ENCODE assay signal across 7 cellular contexts in the genomic region with DNA sequence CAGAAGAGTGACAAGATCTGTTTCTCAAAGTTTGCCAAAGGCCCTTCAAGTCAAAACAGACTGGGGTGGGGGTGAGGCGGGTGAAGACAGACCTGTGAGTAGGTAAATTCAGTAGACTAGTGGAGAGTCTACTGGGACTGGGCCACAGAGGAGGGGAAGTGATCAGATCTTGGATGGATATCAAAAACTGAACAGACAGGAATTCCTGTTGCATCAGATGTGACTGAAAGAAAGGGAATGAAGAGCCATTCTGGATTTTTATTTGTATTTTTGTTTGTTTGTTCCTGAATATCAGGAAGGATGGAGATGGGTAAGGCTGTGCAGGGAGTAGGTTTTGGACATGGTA. TPM values are rescaled to one million over a fixed set of nuclear protein-coding genes. Genes with fewer than 3 reads are reported as not detected.
A peak's percentile ranks its signal among the peaks of the same experiment; 100 is the strongest.
DNase-seq lines count a peak whose midpoint lies in the region; TF ChIP-seq lines count a peak whose summit lies in the region.
"Not testable (repeated sequence)": the region's sequence is repeated elsewhere in the genome, so short reads cannot be mapped to it uniquely, and the experiment has no call there.

No MANE protein-coding gene starts in this region.

- not testable (repeated sequence) for H3K4me1 ChIP-seq in mammary epithelial cell (ENCODE audit: insufficient read depth, low read length); liver (ENCODE audit: control insufficient read depth in 4 of 4, insufficient read depth in 4 of 4, low read length in 3 of 4)

- H3K9ac ChIP-seq in mammary epithelial cell (ENCODE audit: insufficient read depth, low read length), result peak overlapping the region; percentile 26
- not testable (repeated sequence) for H3K9ac ChIP-seq in liver (ENCODE audit: low read depth in 1 of 2, low read length in 2 of 2)

- H3K27ac ChIP-seq in mammary epithelial cell (ENCODE audit: insufficient read depth, low read depth, low read length); liver (ENCODE audit: low read depth in 1 of 2, low read length in 2 of 2): not testable (repeated sequence)

- not testable (repeated sequence) for H3K27me3 ChIP-seq in mammary epithelial cell (ENCODE audit: insufficient read depth, low read length); liver (ENCODE audit: control insufficient read depth in 4 of 4, insufficient read depth in 4 of 4, low read length in 3 of 4)

- peaks cover 50% of the 10 kb centered on the region for H3K36me3 Mint-ChIP-seq in activated CD4-positive, alpha-beta memory T cell treated with anti-CD3 and anti-CD28 coated beads, Interleukin-2, amount 10 ng/mL, durations not matched to agents 7 days and 5 days (ENCODE audit: low read depth)
- H3K36me3 Mint-ChIP-seq in progenitor cell of endocrine pancreas (ENCODE audit: insufficient read depth), result peaks cover 45% of the 10 kb centered on the region

- peak overlapping the region; percentile 58 for H2AFZ ChIP-seq in mammary epithelial cell (ENCODE audit: low read depth, low read length)

- WGBS in mammary epithelial cell (ENCODE audit: low coverage, missing lambda C conversion rate), result no CpG with 5 or more reads among the region's 1 CpG
- no CpG with 5 or more reads among the region's 1 CpG for WGBS in liver

- peak overlapping the region; percentile 80 for H3K4me2 ChIP-seq in mammary epithelial cell (ENCODE audit: insufficient read depth, low read depth, low read length)

- not testable (repeated sequence) for BruUV-seq in mammary epithelial cell (replicated peaks; lab: Mats Ljungman, UMichigan)

- POLR2A ChIA-PET in activated CD4-positive, alpha-beta memory T cell treated with anti-CD3 and anti-CD28 coated beads, Interleukin-2, amount 10 ng/mL, durations not matched to agents 7 days and 5 days (lab: Charles Lee), result interaction anchor here (2.4 kb wide), 1 partner anchor 11 kb away, joined by 6 read pairs; the partner anchor contains the start of gene ZNF772

- in situ Hi-C loops in mammary epithelial cell (cut with MboI; ENCODE audit: low sequenced_read_pairs in 2 of 2), result not testable (repeated sequence)

- TF ChIP-seq POLR2A in NB4 (IDR thresholded peaks at IDR 0.05; ENCODE audit: extremely low read depth, insufficient read length), result not testable (repeated sequence)

- H4K20me1 ChIP-seq in mammary epithelial cell (ENCODE audit: insufficient read depth, low read length), result not testable (repeated sequence)

- DNase-seq in GM12864 (ENCODE audit: low read depth); NB4 (ENCODE audit: low read depth); activated CD4-positive, alpha-beta memory T cell treated with anti-CD3 and anti-CD28 coated beads, Interleukin-2, amount 10 ng/mL, durations not matched to agents 7 days and 5 days; mammary epithelial cell; progenitor cell of endocrine pancreas (ENCODE audit: low spot score, unreplicated experiment): not testable (repeated sequence)
- peak; percentile 48 for DNase-seq in fibroblast of peridontal ligament (ENCODE audit: extremely low read depth)

- intact Hi-C loops in mammary epithelial cell (cut with micrococcal nuclease), result loop anchor here (5.0 kb wide), 1 partner anchor 39 kb away; the partner anchor contains the start of gene ZNF549

- CTCF ChIA-PET in activated CD4-positive, alpha-beta memory T cell treated with anti-CD3 and anti-CD28 coated beads, Interleukin-2, amount 10 ng/mL, durations not matched to agents 7 days and 5 days (lab: Charles Lee); mammary epithelial cell (lab: Charles Lee; ENCODE audit: low non-redundant PET): not testable (repeated sequence)

- TF ChIP-seq CTCF in GM12864 (IDR thresholded peaks at IDR 0.05; ENCODE audit: low read depth, low read length, missing control alignments); NB4 (IDR thresholded peaks at IDR 0.05; ENCODE audit: low read depth, low read length); mammary epithelial cell (conservative IDR thresholded peaks at IDR 0.05 in 1 of 2, IDR thresholded peaks at IDR 0.05 in 1 of 2; ENCODE audit: extremely low read depth in 1 of 2, insufficient read depth in 1 of 2, low read depth in 1 of 2, low read length in 2 of 2); liver (IDR thresholded peaks at IDR 0.05; ENCODE audit: low read depth, low read length, missing input control); progenitor cell of endocrine pancreas (IDR thresholded peaks at IDR 0.05; ENCODE audit: unreplicated experiment): not testable (repeated sequence)

- peaks cover 56% of the 10 kb centered on the region for H3K9me3 Mint-ChIP-seq in activated CD4-positive, alpha-beta memory T cell treated with anti-CD3 and anti-CD28 coated beads, Interleukin-2, amount 10 ng/mL, durations not matched to agents 7 days and 5 days
- H3K9me3 Mint-ChIP-seq in progenitor cell of endocrine pancreas (ENCODE audit: low read depth), result peaks cover 43% of the 10 kb centered on the region

- TF ChIP-seq RAD21 in liver (IDR thresholded peaks at IDR 0.05), result not testable (repeated sequence)

- H3K36me3 ChIP-seq in mammary epithelial cell (ENCODE audit: insufficient read depth, low read length), result peaks cover 15% of the 10 kb centered on the region
- H3K36me3 ChIP-seq in liver (ENCODE audit: control insufficient read depth in 4 of 4, insufficient read depth in 3 of 4, low read depth in 1 of 4, low read length in 3 of 4), result peaks cover 5 to 24% (median 23%) of the 10 kb centered on the region in 4 donors

- not testable (repeated sequence) for H3K27ac Mint-ChIP-seq in activated CD4-positive, alpha-beta memory T cell treated with anti-CD3 and anti-CD28 coated beads, Interleukin-2, amount 10 ng/mL, durations not matched to agents 7 days and 5 days
- peak overlapping the region; percentile 58 for H3K27ac Mint-ChIP-seq in progenitor cell of endocrine pancreas

- peaks cover 16% of the 10 kb centered on the region for H3K79me2 ChIP-seq in mammary epithelial cell (ENCODE audit: insufficient read depth, low read length)

- H3K4me3 Mint-ChIP-seq in activated CD4-positive, alpha-beta memory T cell treated with anti-CD3 and anti-CD28 coated beads, Interleukin-2, amount 10 ng/mL, durations not matched to agents 7 days and 5 days, result peak overlapping the region; percentile 60
- H3K4me3 Mint-ChIP-seq in progenitor cell of endocrine pancreas (ENCODE audit: low read depth), result peak overlapping the region; percentile 79

- peak overlapping the region; percentile 34 for H3K4me3 ChIP-seq in GM12864 (ENCODE audit: low read depth, low read length)
- peak overlapping the region; percentile 28 for H3K4me3 ChIP-seq in NB4 (ENCODE audit: low read depth, low read length)
- H3K4me3 ChIP-seq in mammary epithelial cell (replicated peaks in 1 of 3; ENCODE audit: insufficient read depth in 1 of 3, low read depth in 2 of 3, low read length in 3 of 3), result peak overlapping the region; percentile 42 to 56 (median 45)
- peak overlapping the region in 2 of 3 donors; percentile 41 to 44 for H3K4me3 ChIP-seq in liver (ENCODE audit: low read depth in 1 of 3, low read length in 3 of 3)

- H3K9me3 ChIP-seq in mammary epithelial cell (replicated peaks; ENCODE audit: insufficient read depth, low read length), result peaks cover 11% of the 10 kb centered on the region
- H3K9me3 ChIP-seq in liver (ENCODE audit: control insufficient read depth in 4 of 4, low read length in 3 of 4), result peaks cover 5 to 45% (median 32%) of the 10 kb centered on the region in 4 donors

- H3K4me1 Mint-ChIP-seq in activated CD4-positive, alpha-beta memory T cell treated with anti-CD3 and anti-CD28 coated beads, Interleukin-2, amount 10 ng/mL, durations not matched to agents 7 days and 5 days, result peaks cover 15% of the 10 kb centered on the region
- H3K4me1 Mint-ChIP-seq in progenitor cell of endocrine pancreas (ENCODE audit: low read depth), result not testable (repeated sequence)

- dilution Hi-C loops in mammary epithelial cell (cut with HindIII; ENCODE audit: low sequenced_read_pairs), result not testable (repeated sequence)

- not testable (repeated sequence) for H3K27me3 Mint-ChIP-seq in activated CD4-positive, alpha-beta memory T cell treated with anti-CD3 and anti-CD28 coated beads, Interleukin-2, amount 10 ng/mL, durations not matched to agents 7 days and 5 days; progenitor cell of endocrine pancreas

RNA-seq across cellular contexts. Expression of gene ZNF419, which starts 0.7 kb away (rescaled TPM):
- total RNA-seq in activated CD4-positive, alpha-beta memory T cell treated with anti-CD3 and anti-CD28 coated beads, Interleukin-2, amount 10 ng/mL, durations not matched to agents 7 days and 5 days, result 10 to 100 TPM in 1 of 2 experiments, 1 to 10 TPM in 1; 9.8 to 12.0 TPM
- total RNA-seq in mammary epithelial cell (10 to 100 TPM; 13.8 to 30.2 TPM), liver (10 to 100 TPM in 1 of 2 donors, 1 to 10 TPM in 1; 4.2 to 12.4 TPM), progenitor cell of endocrine pancreas (20.3 and 23.4 TPM in 2 replicates)
- polyA plus RNA-seq in mammary epithelial cell (6.3 TPM), liver (1 to 10 TPM; 1.9 to 3.2 TPM)
- 1.0 TPM for polyA minus RNA-seq in mammary epithelial cell

RNA-seq across cellular contexts. Expression of gene ZNF772, which starts 10.9 kb away (rescaled TPM):
- total RNA-seq in activated CD4-positive, alpha-beta memory T cell treated with anti-CD3 and anti-CD28 coated beads, Interleukin-2, amount 10 ng/mL, durations not matched to agents 7 days and 5 days, result 1 to 10 TPM; 7.2 to 8.8 TPM
- total RNA-seq in mammary epithelial cell, result 10 to 100 TPM; 11.7 to 15.0 TPM
- 3.1 TPM for polyA plus RNA-seq in mammary epithelial cell
- 0.78 TPM for polyA minus RNA-seq in mammary epithelial cell
- total RNA-seq in liver, result 10 to 100 TPM in 1 of 2 donors, 1 to 10 TPM in 1; 5.4 to 11.1 TPM
- polyA plus RNA-seq in liver, result 1 to 10 TPM in 1 of 2 donors, under 1 TPM in 1; 0.81 to 1.6 TPM
- 7.3 and 10.1 TPM in 2 replicates for total RNA-seq in progenitor cell of endocrine pancreas

RNA-seq across cellular contexts. Expression of gene ZNF773, which starts 11.5 kb away (rescaled TPM):
- total RNA-seq in activated CD4-positive, alpha-beta memory T cell treated with anti-CD3 and anti-CD28 coated beads, Interleukin-2, amount 10 ng/mL, durations not matched to agents 7 days and 5 days, result 10 to 100 TPM in 1 of 2 experiments, 1 to 10 TPM in 1; 8.6 to 11.4 TPM
- total RNA-seq in mammary epithelial cell, result 10 to 100 TPM; 13.5 to 18.7 TPM
- 5.3 TPM for polyA plus RNA-seq in mammary epithelial cell
- polyA minus RNA-seq in mammary epithelial cell, result 22.5 TPM
- 1 to 10 TPM; 7.3 to 7.4 TPM for total RNA-seq in liver
- 1 to 10 TPM; 1.4 to 1.7 TPM for polyA plus RNA-seq in liver
- total RNA-seq in progenitor cell of endocrine pancreas, result 8.4 and 8.7 TPM in 2 replicates

RNA-seq across cellular contexts. Expression of gene VN1R1, which starts 31.3 kb away (rescaled TPM):
- under 1 TPM; 0.15 to 0.35 TPM for total RNA-seq in activated CD4-positive, alpha-beta memory T cell treated with anti-CD3 and anti-CD28 coated beads, Interleukin-2, amount 10 ng/mL, durations not matched to agents 7 days and 5 days
- under 1 TPM; 0.38 to 0.83 TPM for total RNA-seq in mammary epithelial cell
- 0.05 TPM for polyA plus RNA-seq in mammary epithelial cell
- not detected for polyA minus RNA-seq in mammary epithelial cell
- total RNA-seq in liver, result under 1 TPM; 0.42 to 0.98 TPM
- polyA plus RNA-seq in liver, result under 1 TPM; 0.14 to 0.19 TPM
- total RNA-seq in progenitor cell of endocrine pancreas, result 0.64 and 0.84 TPM in 2 replicates

RNA-seq across cellular contexts. Expression of gene ZNF549, which starts 38.9 kb away (rescaled TPM):
- 1 to 10 TPM; 5.7 to 6.0 TPM for total RNA-seq in activated CD4-positive, alpha-beta memory T cell treated with anti-CD3 and anti-CD28 coated beads, Interleukin-2, amount 10 ng/mL, durations not matched to agents 7 days and 5 days
- total RNA-seq in mammary epithelial cell (1 to 10 TPM; 6.1 to 7.0 TPM), liver (1 to 10 TPM; 2.3 to 4.5 TPM), progenitor cell of endocrine pancreas (11.5 and 11.6 TPM in 2 replicates)
- polyA plus RNA-seq in mammary epithelial cell (1.6 TPM), liver (under 1 TPM; 0.66 to 0.67 TPM)
- 6.2 TPM for polyA minus RNA-seq in mammary epithelial cell
